In the genomic region with DNA sequence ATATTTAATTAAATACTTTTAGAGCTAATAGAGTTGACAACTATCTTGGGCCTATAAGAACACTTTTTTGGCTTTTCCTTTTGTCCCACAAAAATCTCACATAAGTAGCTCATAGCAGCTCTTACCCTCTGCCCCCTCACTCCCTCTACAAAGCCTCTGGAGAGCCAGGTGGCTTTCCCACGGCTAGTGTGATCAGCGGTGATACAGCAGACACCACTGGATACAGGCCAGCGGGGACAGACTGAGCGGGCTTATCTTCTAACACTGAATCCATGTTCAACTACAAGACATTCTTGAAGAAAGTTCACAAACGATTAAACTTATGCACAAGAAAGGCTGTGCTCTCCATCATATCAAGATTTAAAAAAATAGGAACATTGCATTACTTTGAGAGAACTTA, we compare ENCODE assay signal across 22 cellular contexts.
DNase-seq lines count a peak whose midpoint lies in the region; ATAC-seq, FAIRE-seq and TF ChIP-seq lines count a peak whose summit lies in the region.
"Had no signal": no experiment of that assay in that cellular context is flagged by ENCODE, and none has a peak within 500 bp of the region (broad histone marks: within the 10 kb centered on the region; RNA-seq: fewer than 3 reads in every experiment).

No MANE protein-coding gene starts in this region.

- peak; percentile 40 for FAIRE-seq in K562 (lab: Jason Lieb, UNC)
- FAIRE-seq: HTR-8/SVneo had no signal

- H3K4me2 ChIP-seq in K562 (ENCODE audit: insufficient read depth, low read length) (no peak overlapping the region), Karpas-422 (ENCODE audit: low read depth, low read length, poor library complexity, severe bottlenecking) (no peak overlapping the region)
- H3K4me2 ChIP-seq: BLaER1 had no signal

- no peaks in the 10 kb centered on the region for H3K4me1 Mint-ChIP-seq in activated CD4-positive, alpha-beta memory T cell treated with anti-CD3 and anti-CD28 coated beads, Interleukin-2, amount 10 ng/mL, durations not matched to agents 7 days and 5 days
- H3K4me1 Mint-ChIP-seq: IgD-negative memory B cell had no signal

- H3K36me3 ChIP-seq in heart right ventricle (no peaks in the 10 kb centered on the region), K562 (ENCODE audit: control insufficient read depth, insufficient read depth, low read length) (no peaks in the 10 kb centered on the region), psoas muscle (ENCODE audit: insufficient read depth in 1 of 2, low read depth in 1 of 2) (no peaks in the 10 kb centered on the region), Karpas-422 (ENCODE audit: insufficient read depth, low read length) (no peaks in the 10 kb centered on the region)
- H3K36me3 ChIP-seq: BLaER1, HAP-1, SJCRH30 had no signal

- TF ChIP-seq CTCF in heart right ventricle (IDR thresholded peaks at IDR 0.05) (no peak), K562 (IDR thresholded peaks at IDR 0.05 in 2 of 3, conservative IDR thresholded peaks at IDR 0.05 in 1 of 3; ENCODE audit: insufficient read depth in 2 of 3, low read depth in 1 of 3, low read length in 3 of 3) (no peak), psoas muscle (IDR thresholded peaks at IDR 0.05) (no peak)

- H3K9me3 ChIP-seq in heart right ventricle = no peaks in the 10 kb centered on the region
- H3K9me3 ChIP-seq in K562 (replicated peaks; ENCODE audit: control insufficient read depth, insufficient read depth, low read depth, low read length) = no peaks in the 10 kb centered on the region
- no peaks in the 10 kb centered on the region for H3K9me3 ChIP-seq in psoas muscle
- H3K9me3 ChIP-seq in Karpas-422 (ENCODE audit: low read length) = no peaks in the 10 kb centered on the region
- H3K9me3 ChIP-seq: A549, BLaER1, HAP-1, SJCRH30 had no signal

- H4K20me1 ChIP-seq in K562 (replicated peaks; ENCODE audit: control insufficient read depth, insufficient read depth, low read length) = no peaks in the 10 kb centered on the region
- no peaks in the 10 kb centered on the region for H4K20me1 ChIP-seq in Karpas-422 (ENCODE audit: insufficient read depth, low read depth, low read length)
- H4K20me1 ChIP-seq: BLaER1 had no signal

- H3K9me3 Mint-ChIP-seq in activated CD4-positive, alpha-beta memory T cell treated with anti-CD3 and anti-CD28 coated beads, Interleukin-2, amount 10 ng/mL, durations not matched to agents 7 days and 5 days = no peaks in the 10 kb centered on the region
- H3K9me3 Mint-ChIP-seq: CD4-positive, alpha-beta memory T cell had no signal

- no peak overlapping the region for H3K4me3 Mint-ChIP-seq in activated CD4-positive, alpha-beta memory T cell treated with anti-CD3 and anti-CD28 coated beads, Interleukin-2, amount 10 ng/mL, durations not matched to agents 7 days and 5 days
- H3K4me3 Mint-ChIP-seq: CD4-positive, alpha-beta memory T cell; IgD-negative memory B cell had no signal

- DNase-seq in heart right ventricle = peak; percentile 22 to 28
- no peak for DNase-seq in Right ventricle myocardium superior
- DNase-seq in NCI-H1092 (lab: John Stamatoyannopoulos, UW) = peak; percentile 35
- peak in 1 of 4 experiments; percentile 33 for DNase-seq in K562 (ENCODE audit: extremely low read depth in 1 of 4, low spot score in 3 of 4)
- peak in 1 of 2 donors; percentile 55 for DNase-seq in psoas muscle
- DNase-seq in Karpas-422 = no peak
- no peak for DNase-seq in activated CD4-positive, alpha-beta memory T cell treated with anti-CD3 and anti-CD28 coated beads, Interleukin-2, amount 10 ng/mL, durations not matched to agents 7 days and 5 days
- DNase-seq: CD4-positive, alpha-beta memory T cell; DMS79; MM.1S; NCI-H1105; NCI-H2081; NCI-H2171 treated with DMSO at 0.1 percent for 48 hours; NCI-H446; NCI-H526 treated with DMSO at 0.1 percent for 48 hours; SJCRH30 had no signal

- no peaks in the 10 kb centered on the region for H3K36me3 Mint-ChIP-seq in activated CD4-positive, alpha-beta memory T cell treated with anti-CD3 and anti-CD28 coated beads, Interleukin-2, amount 10 ng/mL, durations not matched to agents 7 days and 5 days (ENCODE audit: low read depth)
- H3K36me3 Mint-ChIP-seq: CD4-positive, alpha-beta memory T cell had no signal

- H3K27me3 ChIP-seq in heart right ventricle = no peaks in the 10 kb centered on the region
- H3K27me3 ChIP-seq in K562 (ENCODE audit: control insufficient read depth in 2 of 2, insufficient read depth in 2 of 2, low read length in 2 of 2) = no peaks in the 10 kb centered on the region; a peak in 1 of 5 replicates
- no peaks in the 10 kb centered on the region for H3K27me3 ChIP-seq in psoas muscle (ENCODE audit: insufficient read depth in 3 of 3, low read length in 2 of 3)
- H3K27me3 ChIP-seq in Karpas-422 (ENCODE audit: low read length) = no peaks in the 10 kb centered on the region
- H3K27me3 ChIP-seq: BLaER1, SJCRH30 had no signal

- in situ Hi-C loops in K562 (cut with MboI) = no loop called here

- H2AFZ ChIP-seq in K562 (ENCODE audit: low read depth, low read length) = no peak overlapping the region
- no peak overlapping the region for H2AFZ ChIP-seq in Karpas-422 (ENCODE audit: low read length)

- no peak for TF ChIP-seq RAD21 in K562 (CRISPR knock-in tag; conservative IDR thresholded peaks at IDR 0.05 in 1 of 2, IDR thresholded peaks at IDR 0.05 in 1 of 2)

- intact Hi-C loops in heart right ventricle (cut with DNase I) (no loop called here), Right ventricle myocardium superior (cut with DNase I) (no loop called here), K562 (cut with micrococcal nuclease) (no loop called here), psoas muscle (cut with DNase I) (no loop called here)

- no peaks in the 10 kb centered on the region for H3K9me2 ChIP-seq in Karpas-422 (replicated peaks; ENCODE audit: insufficient read depth, low read length)

- TF ChIP-seq POLR2A in K562 (conservative IDR thresholded peaks at IDR 0.05) = no peak

- H3K79me2 ChIP-seq in K562 (ENCODE audit: control insufficient read depth, insufficient read depth, low read length) = no peaks in the 10 kb centered on the region
- H3K79me2 ChIP-seq in Karpas-422 (ENCODE audit: low read length) = no peaks in the 10 kb centered on the region

- H3K27ac ChIP-seq in heart right ventricle (no peak overlapping the region), K562 (ENCODE audit: extremely low read depth, low read depth, low read length) (no peak overlapping the region), psoas muscle (peak overlapping the region; percentile 71), Karpas-422 (ENCODE audit: low read length) (no peak overlapping the region)
- H3K27ac ChIP-seq: BLaER1, SJCRH30 had no signal

- no peaks in the 10 kb centered on the region for H3K9me1 ChIP-seq in K562 (ENCODE audit: control insufficient read depth, insufficient read depth, low read length)

- no peak overlapping the region for H3K27ac Mint-ChIP-seq in activated CD4-positive, alpha-beta memory T cell treated with anti-CD3 and anti-CD28 coated beads, Interleukin-2, amount 10 ng/mL, durations not matched to agents 7 days and 5 days
- H3K27ac Mint-ChIP-seq: CD4-positive, alpha-beta memory T cell; IgD-negative memory B cell had no signal

- H3K9ac ChIP-seq in K562 (ENCODE audit: insufficient read depth in 1 of 2, low read depth in 2 of 2, low read length in 2 of 2) = no peak overlapping the region
- no peak overlapping the region for H3K9ac ChIP-seq in Karpas-422 (ENCODE audit: low read length)
- H3K9ac ChIP-seq: BLaER1 had no signal

- CTCF ChIA-PET in K562 (lab: Yijun Ruan, JAX; ENCODE audit: low intra/inter-chr PET ratio) = no interaction called here
- CTCF ChIA-PET in activated CD4-positive, alpha-beta memory T cell treated with anti-CD3 and anti-CD28 coated beads, Interleukin-2, amount 10 ng/mL, durations not matched to agents 7 days and 5 days (lab: Charles Lee) = no interaction called here

- ATAC-seq in heart right ventricle (peak in 1 of 8 donors; percentile 40), Right ventricle myocardium superior (ENCODE audit: poor library complexity) (no peak), K562 (0 out of 3 replicates have a peak, but pooled peaks have one; percentile 39), psoas muscle (peak in 2 of 4 donors; percentile 51 to 62), GM21737 (IDR thresholded peaks at IDR 0.05; ENCODE audit: unreplicated experiment) (no peak)
- ATAC-seq: A549 had no signal

- WGBS in heart right ventricle, 2 donors = 48 to 49% methylated on average over 5 of the region's 5 CpGs
- 2% methylated on average over 5 of the region's 5 CpGs for WGBS in K562 (ENCODE audit: insufficient coverage, low coverage, missing lambda C conversion rate)
- WGBS in psoas muscle, 3 donors = 44 to 76% (median 46%) methylated on average over 5 of the region's 5 CpGs

- no TSS peak for BruUV-seq in K562 (replicated peaks; lab: Mats Ljungman, UMichigan)

- H3K27me3 Mint-ChIP-seq in activated CD4-positive, alpha-beta memory T cell treated with anti-CD3 and anti-CD28 coated beads, Interleukin-2, amount 10 ng/mL, durations not matched to agents 7 days and 5 days = no peaks in the 10 kb centered on the region
- H3K27me3 Mint-ChIP-seq: IgD-negative memory B cell had no signal

- H3K4me3 ChIP-seq in heart right ventricle = no peak overlapping the region
- H3K4me3 ChIP-seq in K562 = no peak overlapping the region
- H3K4me3 ChIP-seq in psoas muscle = no peak overlapping the region
- H3K4me3 ChIP-seq in Karpas-422 (ENCODE audit: low read length) = no peak overlapping the region
- H3K4me3 ChIP-seq: A549, BLaER1, HAP-1, SJCRH30 had no signal

- H3K4me1 ChIP-seq in heart right ventricle (peaks cover 0 to 39% (median 19%) of the 10 kb centered on the region in 9 donors), K562 (replicated peaks in 1 of 2; ENCODE audit: control insufficient read depth in 2 of 2, insufficient read depth in 2 of 2, low read length in 2 of 2) (no peaks in the 10 kb centered on the region; a peak in 2 of 5 replicates), psoas muscle (peaks cover 46% of the 10 kb centered on the region), Karpas-422 (ENCODE audit: low read length) (no peaks in the 10 kb centered on the region)
- H3K4me1 ChIP-seq: BLaER1, HAP-1, SJCRH30 had no signal

- POLR2A ChIA-PET in K562 (lab: Yijun Ruan, JAX) = interaction anchor here (1.5 kb wide), 1 partner anchor 8 kb away, joined by 6 read pairs; no protein-coding TSS in a partner anchor
- POLR2A ChIA-PET in activated CD4-positive, alpha-beta memory T cell treated with anti-CD3 and anti-CD28 coated beads, Interleukin-2, amount 10 ng/mL, durations not matched to agents 7 days and 5 days (lab: Charles Lee) = no interaction called here

- TF ChIP-seq EP300 in K562 (IDR thresholded peaks at IDR 0.05; ENCODE audit: low read length) = no peak

TF ChIP-seq in K562, 482 proteins besides CTCF, POLR2A, EP300 and RAD21:
- TF ChIP-seq TCF3 (CRISPR knock-in tag; IDR thresholded peaks at IDR 0.05) (peak; percentile 31; the same call in 1 of the 2 replicates), ZNF232 (CRISPR knock-in tag; IDR thresholded peaks at IDR 0.05) (no peak)

Comparison
In these comparisons a context has a peak if more than half of its experiments do, and no peak if none do; other contexts are left out.
1. DNase-seq: peak in heart right ventricle (2 of 2) and NCI-H1092 (single experiment); none in Right ventricle myocardium superior (single experiment), Karpas-422 (single experiment) and activated CD4-positive, alpha-beta memory T cell treated with anti-CD3 and anti-CD28 coated beads, Interleukin-2, amount 10 ng/mL, durations not matched to agents 7 days and 5 days (single experiment).